3 cellular contexts compared by ENCODE assay signal in the genomic region with DNA sequence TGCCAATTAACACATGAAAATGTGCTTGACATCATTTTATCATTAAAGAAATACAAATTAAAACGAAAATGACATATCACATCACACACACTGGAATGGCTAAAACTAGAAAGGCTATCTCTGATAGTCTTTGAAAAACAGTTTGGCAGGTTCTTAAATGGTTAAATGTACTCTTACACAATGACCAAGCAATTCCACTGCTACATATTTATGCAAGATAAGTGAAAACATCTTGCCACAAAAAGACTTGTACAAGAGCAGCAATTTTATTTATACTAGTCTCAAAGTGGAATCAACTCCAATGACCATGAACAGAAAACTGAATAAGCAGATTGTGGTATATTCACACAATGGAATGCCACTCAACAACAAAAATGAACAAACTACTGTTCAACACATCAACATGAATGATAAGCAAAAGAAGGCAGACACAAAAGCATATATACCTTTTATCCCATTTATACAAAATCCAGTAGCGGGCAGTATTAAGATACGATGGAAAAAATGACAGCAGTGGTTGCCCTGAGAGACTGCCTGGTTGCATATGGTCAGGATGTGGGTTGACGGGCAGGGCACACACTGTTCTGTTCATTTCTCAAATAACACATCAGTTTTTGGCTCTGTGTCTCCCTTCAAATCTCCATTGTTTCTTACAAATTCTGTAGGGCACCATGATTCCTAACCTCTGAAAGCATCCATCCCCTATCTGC.
TF ChIP-seq lines count a peak whose summit lies in the region.

No MANE protein-coding gene starts in this region.

TF ChIP-seq in liver, 16 proteins besides CTCF, POLR2A, EP300 and RAD21:
- TF ChIP-seq SP1 (IDR thresholded peaks at IDR 0.05) (peak; percentile 46), FOXA1 (IDR thresholded peaks at IDR 0.05) (no peak), HNF4G (IDR thresholded peaks at IDR 0.05) (no peak), JUND (IDR thresholded peaks at IDR 0.05) (peak; percentile 44 to 48), TAF1 (conservative IDR thresholded peaks at IDR 0.05) (no peak)

TF ChIP-seq in HepG2, 621 proteins besides CTCF, POLR2A, EP300 and RAD21:
- TF ChIP-seq HCFC1 (IDR thresholded peaks at IDR 0.05; ENCODE audit: low read depth, low read length) (no peak), HMGA1 (CRISPR knock-in tag; conservative IDR thresholded peaks at IDR 0.05) (no peak), PRMT3 (CRISPR knock-in tag; IDR thresholded peaks at IDR 0.05; ENCODE audit: borderline replicate concordance, low read depth) (no peak), MYC (CRISPR knock-in tag; IDR thresholded peaks at IDR 0.05; ENCODE audit: borderline replicate concordance) (no peak), ZFP82 (CRISPR knock-in tag; IDR thresholded peaks at IDR 0.05; ENCODE audit: borderline replicate concordance) (no peak), MAFK (conservative IDR thresholded peaks at IDR 0.05 in 1 of 2, IDR thresholded peaks at IDR 0.05 in 1 of 2; ENCODE audit: low read length in 2 of 2) (peak in 1 of 2 experiments; percentile 18; a peak in 1 of 4 replicates), RCOR2 (CRISPR knock-in tag; IDR thresholded peaks at IDR 0.05) (no peak)
- TF ChIP-seq, protein P1, sequence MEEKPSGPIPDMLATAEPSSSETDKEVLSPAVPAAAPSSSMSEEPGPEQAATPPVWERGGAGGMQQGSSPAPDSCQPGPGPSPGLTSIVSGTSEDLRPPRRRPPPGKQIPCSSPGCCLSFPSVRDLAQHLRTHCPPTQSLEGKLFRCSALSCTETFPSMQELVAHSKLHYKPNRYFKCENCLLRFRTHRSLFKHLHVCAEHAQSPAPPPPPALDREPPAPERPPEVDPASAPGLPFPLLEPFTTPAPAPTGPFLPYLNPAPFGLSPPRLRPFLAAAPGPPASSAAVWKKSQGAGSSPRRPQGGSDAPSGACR (CRISPR knock-in tag; IDR thresholded peaks at IDR 0.05): no peak

TF ChIP-seq in SK-N-SH, 30 proteins besides CTCF, POLR2A, EP300 and RAD21:
- no peak for TF ChIP-seq ELF1 (IDR thresholded peaks at IDR 0.05)
- peak; percentile 47 for TF ChIP-seq TCF12 (IDR thresholded peaks at IDR 0.05)
- TF ChIP-seq NFIC (IDR thresholded peaks at IDR 0.05; ENCODE audit: borderline replicate concordance): no peak
- TF ChIP-seq USF1 (IDR thresholded peaks at IDR 0.05; ENCODE audit: borderline replicate concordance, low read depth): no peak
- no peak for TF ChIP-seq FOXJ3 (CRISPR knock-in tag; IDR thresholded peaks at IDR 0.05)
- no peak for TF ChIP-seq TAF1 (IDR thresholded peaks at IDR 0.05; ENCODE audit: borderline replicate concordance, low read depth, low read length)
- TF ChIP-seq, protein P2, sequence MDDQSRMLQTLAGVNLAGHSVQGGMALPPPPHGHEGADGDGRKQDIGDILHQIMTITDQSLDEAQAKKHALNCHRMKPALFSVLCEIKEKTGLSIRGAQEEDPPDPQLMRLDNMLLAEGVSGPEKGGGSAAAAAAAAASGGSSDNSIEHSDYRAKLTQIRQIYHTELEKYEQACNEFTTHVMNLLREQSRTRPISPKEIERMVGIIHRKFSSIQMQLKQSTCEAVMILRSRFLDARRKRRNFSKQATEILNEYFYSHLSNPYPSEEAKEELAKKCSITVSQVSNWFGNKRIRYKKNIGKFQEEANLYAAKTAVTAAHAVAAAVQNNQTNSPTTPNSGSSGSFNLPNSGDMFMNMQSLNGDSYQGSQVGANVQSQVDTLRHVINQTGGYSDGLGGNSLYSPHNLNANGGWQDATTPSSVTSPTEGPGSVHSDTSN (IDR thresholded peaks at IDR 0.05): peak; percentile 41
